Comparison of ENCODE assay signal across 14 cellular contexts in genomic region chr22:39513791-39514190, GRCh38. TPM values are rescaled to one million over a fixed set of nuclear protein-coding genes. Genes with fewer than 3 reads are reported as not detected.
A peak's percentile ranks its signal among the peaks of the same experiment; 100 is the strongest.
DNase-seq lines count a peak whose midpoint lies in the region; ATAC-seq and TF ChIP-seq lines count a peak whose summit lies in the region.
"Had no signal": no experiment of that assay in that cellular context is flagged by ENCODE, and none has a peak within 500 bp of the region (broad histone marks: within the 10 kb centered on the region; RNA-seq: fewer than 3 reads in every experiment).

No MANE protein-coding gene starts in this region.

- H3K36me3 Mint-ChIP-seq in activated naive CD4-positive, alpha-beta T cell treated with anti-CD3 and anti-CD28 coated beads, Interleukin-2, amount 50 U/mL, for 72 hours = peaks cover 24 to 25% of the 10 kb centered on the region in 2 donors

- H3K36me3 ChIP-seq in cardiac muscle cell (peaks cover 60% of the 10 kb centered on the region), osteoblast (ENCODE audit: insufficient read depth, low read length) (peaks cover 64% of the 10 kb centered on the region)

- intact Hi-C loops in left cardiac atrium (cut with DNase I) = loop anchor here in 1 of 2 donors (10.0 kb wide), 1 partner anchor 189 kb away; no protein-coding TSS in a partner anchor
- intact Hi-C loops in left ventricle myocardium superior (cut with micrococcal nuclease) = no loop called here

- DNase-seq in cardiac muscle cell (ENCODE audit: low read depth in 1 of 2, low spot score in 1 of 2) = no peak
- DNase-seq in left cardiac atrium = no peak
- no peak for DNase-seq in left ventricle myocardium superior
- peak; percentile 49 for DNase-seq in osteoblast (ENCODE audit: insufficient read length, low spot score, missing footprints)
- DNase-seq in NCI-H146 (lab: John Stamatoyannopoulos, UW) = no peak
- DNase-seq in activated naive CD4-positive, alpha-beta T cell treated with anti-CD3 and anti-CD28 coated beads, Interleukin-2, amount 50 U/mL, for 72 hours (ENCODE audit: low spot score in 2 of 2) = no peak
- DNase-seq: GOT3, NCI-H1436, NCI-H2029 treated with DMSO at 0.1 percent for 48 hours, NCI-H446 treated with DMSO at 0.1 percent for 48 hours had no signal

- H3K27me3 ChIP-seq in cardiac muscle cell (no peaks in the 10 kb centered on the region), osteoblast (ENCODE audit: insufficient read depth, low read length) (no peaks in the 10 kb centered on the region)
- H3K27me3 ChIP-seq: BLaER1, SJCRH30 had no signal

- peaks cover 55% of the 10 kb centered on the region for H3K79me2 ChIP-seq in osteoblast (ENCODE audit: insufficient read depth, low read length)

- no peak overlapping the region for H2AFZ ChIP-seq in osteoblast (ENCODE audit: low read length)

- H4K20me1 ChIP-seq in osteoblast (ENCODE audit: insufficient read depth, low read length) = peaks cover 29% of the 10 kb centered on the region

- peak overlapping the region; percentile 2 for H3K27ac ChIP-seq in cardiac muscle cell
- H3K27ac ChIP-seq in osteoblast (ENCODE audit: low read depth, low read length) = no peak overlapping the region
- H3K27ac ChIP-seq: BLaER1, SJCRH30 had no signal

- ATAC-seq in left cardiac atrium = no peak
- ATAC-seq in left ventricle myocardium superior = peak; percentile 27
- no peak for ATAC-seq in activated naive CD4-positive, alpha-beta T cell treated with anti-CD3 and anti-CD28 coated beads, Interleukin-2, amount 50 U/mL, for 72 hours

- H3K4me2 ChIP-seq in osteoblast (ENCODE audit: insufficient read depth, low read length) = no peak overlapping the region
- H3K4me2 ChIP-seq: BLaER1 had no signal

- H3K4me3 ChIP-seq in cardiac muscle cell (no peak overlapping the region), osteoblast (ENCODE audit: insufficient read depth, low read length) (no peak overlapping the region)
- H3K4me3 ChIP-seq: BLaER1, SJCRH30 had no signal

- TF ChIP-seq CTCF in cardiac muscle cell (IDR thresholded peaks at IDR 0.05; ENCODE audit: low read depth, low read length) (no peak), osteoblast (IDR thresholded peaks at IDR 0.05; ENCODE audit: extremely low read depth, low read depth, low read length) (no peak)

- H3K4me1 ChIP-seq in cardiac muscle cell (ENCODE audit: low read depth) (peaks cover 4% of the 10 kb centered on the region), osteoblast (ENCODE audit: insufficient read depth, low read length) (peaks cover 21% of the 10 kb centered on the region)

- no peaks in the 10 kb centered on the region for H3K9me3 ChIP-seq in cardiac muscle cell (ENCODE audit: low read depth)
- no peaks in the 10 kb centered on the region for H3K9me3 ChIP-seq in osteoblast (ENCODE audit: low read depth, low read length)
- H3K9me3 ChIP-seq: BLaER1, SJCRH30 had no signal

- H3K27ac Mint-ChIP-seq in activated naive CD4-positive, alpha-beta T cell treated with anti-CD3 and anti-CD28 coated beads, Interleukin-2, amount 50 U/mL, for 72 hours = peak overlapping the region in 1 of 2 donors; percentile 42

- H3K9me3 Mint-ChIP-seq in activated naive CD4-positive, alpha-beta T cell treated with anti-CD3 and anti-CD28 coated beads, Interleukin-2, amount 50 U/mL, for 72 hours = no peaks in the 10 kb centered on the region

RNA-seq across cellular contexts. Expression of gene ATF4, which starts 6.6 kb away (rescaled TPM):
- 283 and 375 TPM in 2 replicates for total RNA-seq in cardiac muscle cell
- polyA plus RNA-seq in cardiac muscle cell = 194 and 203 TPM in 2 replicates
- 100 to 1,000 TPM; 203 to 294 TPM for total RNA-seq in left cardiac atrium
- 214 TPM for total RNA-seq in left ventricle myocardium superior
- total RNA-seq in osteoblast = 494 and 590 TPM in 2 replicates
- total RNA-seq in activated naive CD4-positive, alpha-beta T cell treated with anti-CD3 and anti-CD28 coated beads, Interleukin-2, amount 50 U/mL, for 72 hours = 100 to 1,000 TPM; 460 to 506 TPM

RNA-seq across cellular contexts. Expression of gene MIEF1, which starts 11.7 kb away (rescaled TPM):
- total RNA-seq in cardiac muscle cell (27.2 and 31.2 TPM in 2 replicates), left cardiac atrium (10 to 100 TPM; 18.1 to 29.0 TPM), left ventricle myocardium superior (16.1 TPM), osteoblast (21.8 and 23.5 TPM in 2 replicates)
- polyA plus RNA-seq in cardiac muscle cell = 29.1 and 33.7 TPM in 2 replicates
- 10 to 100 TPM; 37.5 to 52.2 TPM for total RNA-seq in activated naive CD4-positive, alpha-beta T cell treated with anti-CD3 and anti-CD28 coated beads, Interleukin-2, amount 50 U/mL, for 72 hours

RNA-seq across cellular contexts. Expression of gene RPS19BP1, which starts 18.8 kb away (rescaled TPM):
- 144 and 169 TPM in 2 replicates for total RNA-seq in cardiac muscle cell
- polyA plus RNA-seq in cardiac muscle cell = 112 and 150 TPM in 2 replicates
- 10 to 100 TPM; 66.1 to 70.7 TPM for total RNA-seq in left cardiac atrium
- total RNA-seq in left ventricle myocardium superior = 58.1 TPM
- total RNA-seq in osteoblast = 25.9 and 34.7 TPM in 2 replicates
- total RNA-seq in activated naive CD4-positive, alpha-beta T cell treated with anti-CD3 and anti-CD28 coated beads, Interleukin-2, amount 50 U/mL, for 72 hours = 10 to 100 TPM; 47.6 to 64.2 TPM

RNA-seq across cellular contexts. Expression of gene CACNA1I, which starts 56.8 kb away (rescaled TPM):
- total RNA-seq in cardiac muscle cell = 0.14 and 0.24 TPM in 2 replicates
- polyA plus RNA-seq in cardiac muscle cell = 0.04 and 0.47 TPM in 2 replicates
- total RNA-seq in left cardiac atrium = under 1 TPM; 0.03 to 0.06 TPM
- total RNA-seq in left ventricle myocardium superior = not detected
- total RNA-seq in osteoblast = under 0.01 TPM in 2 replicates
- total RNA-seq in activated naive CD4-positive, alpha-beta T cell treated with anti-CD3 and anti-CD28 coated beads, Interleukin-2, amount 50 U/mL, for 72 hours = 1 to 10 TPM in 1 of 2 donors, under 1 TPM in 1; 0.27 to 1.4 TPM
- total RNA-seq: RPMI7951 had no signal

RNA-seq across cellular contexts. Expression of gene MGAT3, which starts 57.0 kb away (rescaled TPM):
- total RNA-seq in cardiac muscle cell (31.4 and 38.0 TPM in 2 replicates), left cardiac atrium (10 to 100 TPM; 11.6 to 13.7 TPM), left ventricle myocardium superior (6.3 TPM), osteoblast (under 0.01 TPM in 1 of 2 replicates, not detected in the other)
- polyA plus RNA-seq in cardiac muscle cell = 9.9 and 12.3 TPM in 2 replicates
- 1 to 10 TPM; 1.9 to 2.8 TPM for total RNA-seq in activated naive CD4-positive, alpha-beta T cell treated with anti-CD3 and anti-CD28 coated beads, Interleukin-2, amount 50 U/mL, for 72 hours
- total RNA-seq: M059J, RPMI7951, SJCRH30 had no signal
